2 cellular contexts compared by ENCODE assay signal in the genomic region with DNA sequence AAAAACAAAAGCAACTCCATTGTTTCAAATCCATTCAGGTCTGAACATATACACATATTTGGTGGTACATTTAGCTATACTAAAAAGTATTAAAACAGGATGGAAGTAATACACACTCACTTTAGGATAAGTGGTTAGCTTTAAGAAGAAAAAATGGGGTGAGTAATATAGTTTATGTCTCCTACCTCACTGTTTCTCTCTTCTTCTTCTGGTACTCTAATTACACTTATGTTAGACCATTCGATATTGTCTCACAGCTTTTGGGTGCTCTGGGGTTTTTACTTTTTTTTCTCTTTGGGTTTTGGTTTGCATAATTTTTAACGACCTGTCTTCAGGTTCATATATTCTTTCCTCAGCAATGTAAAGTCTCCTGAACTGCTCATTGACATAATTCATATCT.
TF ChIP-seq lines count a peak whose summit lies in the region.

No MANE protein-coding gene starts in this region.

TF ChIP-seq in HCT116, 20 proteins besides CTCF, POLR2A, EP300 and RAD21:
- TF ChIP-seq ZNF274 (IDR thresholded peaks at IDR 0.05; ENCODE audit: low read depth, low read length) (no peak), MAX (IDR thresholded peaks at IDR 0.05) (no peak), CEBPB (IDR thresholded peaks at IDR 0.05; ENCODE audit: low read depth) (no peak), YY1 (IDR thresholded peaks at IDR 0.05; ENCODE audit: extremely low read depth, insufficient replicate concordance, low read depth, low read length) (no peak), JUND (IDR thresholded peaks at IDR 0.05) (no peak), ELF1 (IDR thresholded peaks at IDR 0.05; ENCODE audit: borderline replicate concordance, low read depth) (no peak), CBX3 (IDR thresholded peaks at IDR 0.05; ENCODE audit: low read depth) (no peak), EZH2phosphoT487 (IDR thresholded peaks at IDR 0.05; ENCODE audit: borderline replicate concordance) (no peak), TCF7L2 (IDR thresholded peaks at IDR 0.05; ENCODE audit: borderline replicate concordance, extremely low read depth, insufficient read depth, insufficient read length) (no peak)

TF ChIP-seq in SK-N-SH, 30 proteins besides CTCF, POLR2A, EP300 and RAD21:
- no peak for TF ChIP-seq ELF1 (IDR thresholded peaks at IDR 0.05)
- TF ChIP-seq CHD2 (IDR thresholded peaks at IDR 0.05; ENCODE audit: low read length, partially characterized antibody), result no peak
- TF ChIP-seq NRF1 (IDR thresholded peaks at IDR 0.05; ENCODE audit: low read depth, low read length), result no peak
- TF ChIP-seq FOXM1 (IDR thresholded peaks at IDR 0.05; ENCODE audit: low read depth), result no peak
- TF ChIP-seq, protein P1, sequence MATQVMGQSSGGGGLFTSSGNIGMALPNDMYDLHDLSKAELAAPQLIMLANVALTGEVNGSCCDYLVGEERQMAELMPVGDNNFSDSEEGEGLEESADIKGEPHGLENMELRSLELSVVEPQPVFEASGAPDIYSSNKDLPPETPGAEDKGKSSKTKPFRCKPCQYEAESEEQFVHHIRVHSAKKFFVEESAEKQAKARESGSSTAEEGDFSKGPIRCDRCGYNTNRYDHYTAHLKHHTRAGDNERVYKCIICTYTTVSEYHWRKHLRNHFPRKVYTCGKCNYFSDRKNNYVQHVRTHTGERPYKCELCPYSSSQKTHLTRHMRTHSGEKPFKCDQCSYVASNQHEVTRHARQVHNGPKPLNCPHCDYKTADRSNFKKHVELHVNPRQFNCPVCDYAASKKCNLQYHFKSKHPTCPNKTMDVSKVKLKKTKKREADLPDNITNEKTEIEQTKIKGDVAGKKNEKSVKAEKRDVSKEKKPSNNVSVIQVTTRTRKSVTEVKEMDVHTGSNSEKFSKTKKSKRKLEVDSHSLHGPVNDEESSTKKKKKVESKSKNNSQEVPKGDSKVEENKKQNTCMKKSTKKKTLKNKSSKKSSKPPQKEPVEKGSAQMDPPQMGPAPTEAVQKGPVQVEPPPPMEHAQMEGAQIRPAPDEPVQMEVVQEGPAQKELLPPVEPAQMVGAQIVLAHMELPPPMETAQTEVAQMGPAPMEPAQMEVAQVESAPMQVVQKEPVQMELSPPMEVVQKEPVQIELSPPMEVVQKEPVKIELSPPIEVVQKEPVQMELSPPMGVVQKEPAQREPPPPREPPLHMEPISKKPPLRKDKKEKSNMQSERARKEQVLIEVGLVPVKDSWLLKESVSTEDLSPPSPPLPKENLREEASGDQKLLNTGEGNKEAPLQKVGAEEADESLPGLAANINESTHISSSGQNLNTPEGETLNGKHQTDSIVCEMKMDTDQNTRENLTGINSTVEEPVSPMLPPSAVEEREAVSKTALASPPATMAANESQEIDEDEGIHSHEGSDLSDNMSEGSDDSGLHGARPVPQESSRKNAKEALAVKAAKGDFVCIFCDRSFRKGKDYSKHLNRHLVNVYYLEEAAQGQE (IDR thresholded peaks at IDR 0.05; ENCODE audit: low read depth, low read length), result no peak
- TF ChIP-seq RCOR1 (IDR thresholded peaks at IDR 0.05; ENCODE audit: low read length), result no peak
- no peak for TF ChIP-seq RXRA (IDR thresholded peaks at IDR 0.05; ENCODE audit: borderline replicate concordance, low read depth)
- TF ChIP-seq, protein P2, sequence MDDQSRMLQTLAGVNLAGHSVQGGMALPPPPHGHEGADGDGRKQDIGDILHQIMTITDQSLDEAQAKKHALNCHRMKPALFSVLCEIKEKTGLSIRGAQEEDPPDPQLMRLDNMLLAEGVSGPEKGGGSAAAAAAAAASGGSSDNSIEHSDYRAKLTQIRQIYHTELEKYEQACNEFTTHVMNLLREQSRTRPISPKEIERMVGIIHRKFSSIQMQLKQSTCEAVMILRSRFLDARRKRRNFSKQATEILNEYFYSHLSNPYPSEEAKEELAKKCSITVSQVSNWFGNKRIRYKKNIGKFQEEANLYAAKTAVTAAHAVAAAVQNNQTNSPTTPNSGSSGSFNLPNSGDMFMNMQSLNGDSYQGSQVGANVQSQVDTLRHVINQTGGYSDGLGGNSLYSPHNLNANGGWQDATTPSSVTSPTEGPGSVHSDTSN (IDR thresholded peaks at IDR 0.05), result no peak
- no peak for TF ChIP-seq FOXJ3 (CRISPR knock-in tag; IDR thresholded peaks at IDR 0.05)
- TF ChIP-seq, protein P3, sequence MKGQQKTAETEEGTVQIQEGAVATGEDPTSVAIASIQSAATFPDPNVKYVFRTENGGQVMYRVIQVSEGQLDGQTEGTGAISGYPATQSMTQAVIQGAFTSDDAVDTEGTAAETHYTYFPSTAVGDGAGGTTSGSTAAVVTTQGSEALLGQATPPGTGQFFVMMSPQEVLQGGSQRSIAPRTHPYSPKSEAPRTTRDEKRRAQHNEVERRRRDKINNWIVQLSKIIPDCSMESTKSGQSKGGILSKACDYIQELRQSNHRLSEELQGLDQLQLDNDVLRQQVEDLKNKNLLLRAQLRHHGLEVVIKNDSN (IDR thresholded peaks at IDR 0.05; ENCODE audit: borderline replicate concordance, low read depth), result no peak
- no peak for TF ChIP-seq POLR2AphosphoS5 (IDR thresholded peaks at IDR 0.05; ENCODE audit: low read depth, low read length)
- TF ChIP-seq NFIC (IDR thresholded peaks at IDR 0.05; ENCODE audit: borderline replicate concordance), result no peak
- TF ChIP-seq MXI1 (IDR thresholded peaks at IDR 0.05; ENCODE audit: low read depth, low read length), result no peak
- no peak for TF ChIP-seq TEAD4 (IDR thresholded peaks at IDR 0.05; ENCODE audit: borderline replicate concordance, insufficient read depth)
TF ChIP-seq in SK-N-SH: peak in this region for 0.
